Comparison of ENCODE assay signal across 1 cellular context in the genomic region with DNA sequence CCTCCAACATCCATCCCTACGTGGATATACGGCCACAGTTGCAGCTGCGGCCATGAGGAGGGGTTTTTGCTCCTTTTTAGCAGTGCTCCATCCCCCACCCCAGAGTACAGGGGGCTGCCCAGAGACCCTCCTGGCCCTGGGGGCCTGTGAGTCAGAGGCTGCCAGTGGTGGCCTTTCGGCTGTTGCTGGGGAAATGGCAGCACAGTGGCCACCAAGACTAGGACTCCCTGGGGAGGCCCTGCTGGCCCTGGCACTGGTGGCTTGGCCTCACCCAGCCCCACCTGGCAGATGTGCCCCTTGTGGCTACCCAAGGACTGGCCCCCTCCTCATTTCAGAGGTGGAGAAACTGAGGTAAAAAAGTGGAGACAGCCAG.
TF ChIP-seq lines count a peak whose summit lies in the region.

No MANE protein-coding gene starts in this region.

TF ChIP-seq in H1, 55 proteins besides CTCF, POLR2A, EP300 and RAD21:
- TF ChIP-seq NRF1 (IDR thresholded peaks at IDR 0.05; ENCODE audit: low read depth, low read length) (no peak), CEBPB (IDR thresholded peaks at IDR 0.05; ENCODE audit: low read depth, low read length) (no peak), RNF2 (IDR thresholded peaks at IDR 0.05; ENCODE audit: borderline replicate concordance, low read depth, low read length, missing control alignments, poor library complexity, severe bottlenecking) (no peak), POU5F1 (IDR thresholded peaks at IDR 0.05; ENCODE audit: low read depth, low read length) (no peak), KDM5A (IDR thresholded peaks at IDR 0.05; ENCODE audit: low read length) (no peak), SIX5 (IDR thresholded peaks at IDR 0.05; ENCODE audit: low read depth, low read length) (no peak), TAF1 (IDR thresholded peaks at IDR 0.05; ENCODE audit: low read depth, low read length) (no peak), TBP (IDR thresholded peaks at IDR 0.05; ENCODE audit: low read depth, low read length) (no peak), JUN (IDR thresholded peaks at IDR 0.05; ENCODE audit: low read depth, low read length) (no peak), SAP30 (IDR thresholded peaks at IDR 0.05; ENCODE audit: insufficient read depth, insufficient replicate concordance, low read length) (no peak), FOSL1 (IDR thresholded peaks at IDR 0.05; ENCODE audit: insufficient read depth, low read depth, low read length) (no peak), EZH2 (IDR thresholded peaks at IDR 0.05; ENCODE audit: low read depth, low read length, severe bottlenecking) (no peak)
- TF ChIP-seq, protein P1, sequence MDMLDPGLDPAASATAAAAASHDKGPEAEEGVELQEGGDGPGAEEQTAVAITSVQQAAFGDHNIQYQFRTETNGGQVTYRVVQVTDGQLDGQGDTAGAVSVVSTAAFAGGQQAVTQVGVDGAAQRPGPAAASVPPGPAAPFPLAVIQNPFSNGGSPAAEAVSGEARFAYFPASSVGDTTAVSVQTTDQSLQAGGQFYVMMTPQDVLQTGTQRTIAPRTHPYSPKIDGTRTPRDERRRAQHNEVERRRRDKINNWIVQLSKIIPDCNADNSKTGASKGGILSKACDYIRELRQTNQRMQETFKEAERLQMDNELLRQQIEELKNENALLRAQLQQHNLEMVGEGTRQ (IDR thresholded peaks at IDR 0.05; ENCODE audit: low read length): no peak
- TF ChIP-seq, protein P2, sequence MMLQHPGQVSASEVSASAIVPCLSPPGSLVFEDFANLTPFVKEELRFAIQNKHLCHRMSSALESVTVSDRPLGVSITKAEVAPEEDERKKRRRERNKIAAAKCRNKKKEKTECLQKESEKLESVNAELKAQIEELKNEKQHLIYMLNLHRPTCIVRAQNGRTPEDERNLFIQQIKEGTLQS (IDR thresholded peaks at IDR 0.05; ENCODE audit: insufficient read depth, low read depth, low read length): no peak
- TF ChIP-seq, protein P3, sequence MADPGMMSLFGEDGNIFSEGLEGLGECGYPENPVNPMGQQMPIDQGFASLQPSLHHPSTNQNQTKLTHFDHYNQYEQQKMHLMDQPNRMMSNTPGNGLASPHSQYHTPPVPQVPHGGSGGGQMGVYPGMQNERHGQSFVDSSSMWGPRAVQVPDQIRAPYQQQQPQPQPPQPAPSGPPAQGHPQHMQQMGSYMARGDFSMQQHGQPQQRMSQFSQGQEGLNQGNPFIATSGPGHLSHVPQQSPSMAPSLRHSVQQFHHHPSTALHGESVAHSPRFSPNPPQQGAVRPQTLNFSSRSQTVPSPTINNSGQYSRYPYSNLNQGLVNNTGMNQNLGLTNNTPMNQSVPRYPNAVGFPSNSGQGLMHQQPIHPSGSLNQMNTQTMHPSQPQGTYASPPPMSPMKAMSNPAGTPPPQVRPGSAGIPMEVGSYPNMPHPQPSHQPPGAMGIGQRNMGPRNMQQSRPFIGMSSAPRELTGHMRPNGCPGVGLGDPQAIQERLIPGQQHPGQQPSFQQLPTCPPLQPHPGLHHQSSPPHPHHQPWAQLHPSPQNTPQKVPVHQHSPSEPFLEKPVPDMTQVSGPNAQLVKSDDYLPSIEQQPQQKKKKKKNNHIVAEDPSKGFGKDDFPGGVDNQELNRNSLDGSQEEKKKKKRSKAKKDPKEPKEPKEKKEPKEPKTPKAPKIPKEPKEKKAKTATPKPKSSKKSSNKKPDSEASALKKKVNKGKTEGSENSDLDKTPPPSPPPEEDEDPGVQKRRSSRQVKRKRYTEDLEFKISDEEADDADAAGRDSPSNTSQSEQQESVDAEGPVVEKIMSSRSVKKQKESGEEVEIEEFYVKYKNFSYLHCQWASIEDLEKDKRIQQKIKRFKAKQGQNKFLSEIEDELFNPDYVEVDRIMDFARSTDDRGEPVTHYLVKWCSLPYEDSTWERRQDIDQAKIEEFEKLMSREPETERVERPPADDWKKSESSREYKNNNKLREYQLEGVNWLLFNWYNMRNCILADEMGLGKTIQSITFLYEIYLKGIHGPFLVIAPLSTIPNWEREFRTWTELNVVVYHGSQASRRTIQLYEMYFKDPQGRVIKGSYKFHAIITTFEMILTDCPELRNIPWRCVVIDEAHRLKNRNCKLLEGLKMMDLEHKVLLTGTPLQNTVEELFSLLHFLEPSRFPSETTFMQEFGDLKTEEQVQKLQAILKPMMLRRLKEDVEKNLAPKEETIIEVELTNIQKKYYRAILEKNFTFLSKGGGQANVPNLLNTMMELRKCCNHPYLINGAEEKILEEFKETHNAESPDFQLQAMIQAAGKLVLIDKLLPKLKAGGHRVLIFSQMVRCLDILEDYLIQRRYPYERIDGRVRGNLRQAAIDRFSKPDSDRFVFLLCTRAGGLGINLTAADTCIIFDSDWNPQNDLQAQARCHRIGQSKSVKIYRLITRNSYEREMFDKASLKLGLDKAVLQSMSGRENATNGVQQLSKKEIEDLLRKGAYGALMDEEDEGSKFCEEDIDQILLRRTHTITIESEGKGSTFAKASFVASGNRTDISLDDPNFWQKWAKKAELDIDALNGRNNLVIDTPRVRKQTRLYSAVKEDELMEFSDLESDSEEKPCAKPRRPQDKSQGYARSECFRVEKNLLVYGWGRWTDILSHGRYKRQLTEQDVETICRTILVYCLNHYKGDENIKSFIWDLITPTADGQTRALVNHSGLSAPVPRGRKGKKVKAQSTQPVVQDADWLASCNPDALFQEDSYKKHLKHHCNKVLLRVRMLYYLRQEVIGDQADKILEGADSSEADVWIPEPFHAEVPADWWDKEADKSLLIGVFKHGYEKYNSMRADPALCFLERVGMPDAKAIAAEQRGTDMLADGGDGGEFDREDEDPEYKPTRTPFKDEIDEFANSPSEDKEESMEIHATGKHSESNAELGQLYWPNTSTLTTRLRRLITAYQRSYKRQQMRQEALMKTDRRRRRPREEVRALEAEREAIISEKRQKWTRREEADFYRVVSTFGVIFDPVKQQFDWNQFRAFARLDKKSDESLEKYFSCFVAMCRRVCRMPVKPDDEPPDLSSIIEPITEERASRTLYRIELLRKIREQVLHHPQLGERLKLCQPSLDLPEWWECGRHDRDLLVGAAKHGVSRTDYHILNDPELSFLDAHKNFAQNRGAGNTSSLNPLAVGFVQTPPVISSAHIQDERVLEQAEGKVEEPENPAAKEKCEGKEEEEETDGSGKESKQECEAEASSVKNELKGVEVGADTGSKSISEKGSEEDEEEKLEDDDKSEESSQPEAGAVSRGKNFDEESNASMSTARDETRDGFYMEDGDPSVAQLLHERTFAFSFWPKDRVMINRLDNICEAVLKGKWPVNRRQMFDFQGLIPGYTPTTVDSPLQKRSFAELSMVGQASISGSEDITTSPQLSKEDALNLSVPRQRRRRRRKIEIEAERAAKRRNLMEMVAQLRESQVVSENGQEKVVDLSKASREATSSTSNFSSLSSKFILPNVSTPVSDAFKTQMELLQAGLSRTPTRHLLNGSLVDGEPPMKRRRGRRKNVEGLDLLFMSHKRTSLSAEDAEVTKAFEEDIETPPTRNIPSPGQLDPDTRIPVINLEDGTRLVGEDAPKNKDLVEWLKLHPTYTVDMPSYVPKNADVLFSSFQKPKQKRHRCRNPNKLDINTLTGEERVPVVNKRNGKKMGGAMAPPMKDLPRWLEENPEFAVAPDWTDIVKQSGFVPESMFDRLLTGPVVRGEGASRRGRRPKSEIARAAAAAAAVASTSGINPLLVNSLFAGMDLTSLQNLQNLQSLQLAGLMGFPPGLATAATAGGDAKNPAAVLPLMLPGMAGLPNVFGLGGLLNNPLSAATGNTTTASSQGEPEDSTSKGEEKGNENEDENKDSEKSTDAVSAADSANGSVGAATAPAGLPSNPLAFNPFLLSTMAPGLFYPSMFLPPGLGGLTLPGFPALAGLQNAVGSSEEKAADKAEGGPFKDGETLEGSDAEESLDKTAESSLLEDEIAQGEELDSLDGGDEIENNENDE (IDR thresholded peaks at IDR 0.05; ENCODE audit: insufficient replicate concordance, low read length): no peak
